Comparison of ENCODE assay signal across 1 cellular context in genomic region chr4:89111833-89112563, GRCh38.
A peak's percentile ranks its signal among the peaks of the same experiment; 100 is the strongest.
TF ChIP-seq lines count a peak whose summit lies in the region.

No MANE protein-coding gene starts in this region.

TF ChIP-seq in HepG2, 621 proteins besides CTCF, POLR2A, EP300 and RAD21 (continued from another document and continues in another):
- TF ChIP-seq GMEB1 (CRISPR knock-in tag; IDR thresholded peaks at IDR 0.05; ENCODE audit: borderline replicate concordance): 0 out of 2 replicates have a peak, but pooled peaks have one; percentile 29
- TF ChIP-seq ARID3A (IDR thresholded peaks at IDR 0.05; ENCODE audit: low read depth, low read length): peak; percentile 73
- no peak for TF ChIP-seq ZNF501 (CRISPR knock-in tag; IDR thresholded peaks at IDR 0.05)
- no peak for TF ChIP-seq ZNF431 (CRISPR knock-in tag; IDR thresholded peaks at IDR 0.05; ENCODE audit: borderline replicate concordance, low read depth)
- TF ChIP-seq DNMT1 (CRISPR knock-in tag; IDR thresholded peaks at IDR 0.05): no peak
- peak; percentile 87 for TF ChIP-seq HMGXB3 (CRISPR knock-in tag; IDR thresholded peaks at IDR 0.05; ENCODE audit: borderline replicate concordance)
- no peak; the same call in 1 of the 2 replicates for TF ChIP-seq NR2F6 (IDR thresholded peaks at IDR 0.05)
- peak; percentile 88 for TF ChIP-seq NR2F6 (CRISPR knock-in tag; IDR thresholded peaks at IDR 0.05)
- TF ChIP-seq ZBTB40 (IDR thresholded peaks at IDR 0.05): no peak
- no peak; the same call in 1 of the 2 replicates for TF ChIP-seq ZBTB40 (CRISPR knock-in tag; IDR thresholded peaks at IDR 0.05)
- TF ChIP-seq U2AF2 (IDR thresholded peaks at IDR 0.05; ENCODE audit: low read depth, low read length): no peak
- TF ChIP-seq ZNF512 (CRISPR knock-in tag; IDR thresholded peaks at IDR 0.05): no peak
- TF ChIP-seq ZNF468 (CRISPR knock-in tag; IDR thresholded peaks at IDR 0.05): no peak
- peak; percentile 78; the same call in 1 of the 2 replicates for TF ChIP-seq ZC3H4 (CRISPR knock-in tag; IDR thresholded peaks at IDR 0.05; ENCODE audit: borderline replicate concordance)
- no peak for TF ChIP-seq FOXC1 (CRISPR knock-in tag; IDR thresholded peaks at IDR 0.05; ENCODE audit: borderline replicate concordance)
- no peak for TF ChIP-seq RFXAP (CRISPR knock-in tag; IDR thresholded peaks at IDR 0.05; ENCODE audit: borderline replicate concordance)
- TF ChIP-seq TAF15 (IDR thresholded peaks at IDR 0.05; ENCODE audit: low read depth, low read length, poor library complexity, severe bottlenecking): no peak
- no peak for TF ChIP-seq ZNF577 (CRISPR knock-in tag; IDR thresholded peaks at IDR 0.05; ENCODE audit: borderline replicate concordance, low read depth)
- no peak for TF ChIP-seq ZNF263 (CRISPR knock-in tag; IDR thresholded peaks at IDR 0.05)
- no peak for TF ChIP-seq MNT (IDR thresholded peaks at IDR 0.05)
- peak; percentile 77 for TF ChIP-seq DPF2 (CRISPR knock-in tag; IDR thresholded peaks at IDR 0.05; ENCODE audit: borderline replicate concordance, low read depth)
- no peak; the same call in 1 of the 2 replicates for TF ChIP-seq UBTF (CRISPR knock-in tag; IDR thresholded peaks at IDR 0.05)
- TF ChIP-seq MXI1 (IDR thresholded peaks at IDR 0.05; ENCODE audit: borderline replicate concordance, low read depth, low read length): peak; percentile 17; the same call in 1 of the 3 replicates
- peak; percentile 53; the same call in 1 of the 2 replicates for TF ChIP-seq ZSCAN9 (CRISPR knock-in tag; IDR thresholded peaks at IDR 0.05; ENCODE audit: borderline replicate concordance)
- TF ChIP-seq ZFP36 (IDR thresholded peaks at IDR 0.05; ENCODE audit: borderline replicate concordance, low read depth, low read length, partially characterized antibody): no peak
- no peak for TF ChIP-seq ZNF326 (CRISPR knock-in tag; IDR thresholded peaks at IDR 0.05; ENCODE audit: borderline replicate concordance)
- TF ChIP-seq ZNF362 (CRISPR knock-in tag; IDR thresholded peaks at IDR 0.05; ENCODE audit: borderline replicate concordance): peak; percentile 42; the same call in 1 of the 2 replicates
